In the genomic region with DNA sequence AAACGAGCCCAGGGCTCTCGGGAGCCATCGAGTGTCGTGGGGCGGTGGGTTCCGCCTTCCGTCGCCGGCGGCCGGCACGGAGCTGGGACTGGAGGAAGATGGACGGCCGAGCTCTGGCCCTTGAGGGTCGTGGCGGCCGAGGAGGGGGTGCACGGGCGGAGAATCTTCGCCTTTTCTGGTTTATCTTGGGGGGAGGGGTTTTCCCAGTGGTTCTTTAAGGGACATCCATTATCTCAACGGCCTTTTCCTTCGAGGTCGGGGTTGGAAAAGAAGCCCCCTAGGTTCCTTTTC, we compare ENCODE assay signal across 8 cellular contexts. TPM values are rescaled to one million over a fixed set of nuclear protein-coding genes. Genes with fewer than 3 reads are reported as not detected.
A peak's percentile ranks its signal among the peaks of the same experiment; 100 is the strongest.
DNase-seq lines count a peak whose midpoint lies in the region; ATAC-seq and TF ChIP-seq lines count a peak whose summit lies in the region.

No MANE protein-coding gene starts in this region.

- H3K36me3 ChIP-seq in BLaER1 treated with 17β-estradiol and CSF1 and Interleukin-3, amounts not matched to agents 10 nM and 100 nM = peaks cover 30 to 44% (median 40%) of the 10 kb centered on the region in 11 experiments
- H3K36me3 ChIP-seq in H7 (replicated peaks; ENCODE audit: control insufficient read depth, insufficient read depth, low read length) (peaks cover 11% of the 10 kb centered on the region), left ventricle myocardium inferior (peaks cover 40% of the 10 kb centered on the region)

- DNase-seq in H7 (no peak), activated B cell treated with CpG ODN at 0.5 μM for 24 hours (no peak), left ventricle myocardium inferior (no peak), epidermal melanocyte (ENCODE audit: insufficient read length, low spot score) (no peak), left colon (no peak), cortex of kidney (lab: John Stamatoyannopoulos, UW) (no peak)

- H3K27me3 Mint-ChIP-seq in activated B cell treated with CpG ODN at 0.5 μM for 24 hours = no peaks in the 10 kb centered on the region

- H3K27ac Mint-ChIP-seq in activated B cell treated with CpG ODN at 0.5 μM for 24 hours = peak overlapping the region; percentile 98

- peak overlapping the region; percentile 79 to 98 (median 90) for H3K4me3 ChIP-seq in BLaER1 treated with 17β-estradiol and CSF1 and Interleukin-3, amounts not matched to agents 10 nM and 100 nM
- peak overlapping the region; percentile 91 for H3K4me3 ChIP-seq in H7 (ENCODE audit: insufficient read depth, low read depth, low read length)
- H3K4me3 ChIP-seq in left ventricle myocardium inferior = peak overlapping the region; percentile 96
- peak overlapping the region; percentile 85 to 99 (median 96) for H3K4me3 ChIP-seq in skin epidermis

- H3K4me3 Mint-ChIP-seq in activated B cell treated with CpG ODN at 0.5 μM for 24 hours = peak overlapping the region; percentile 92

- peaks cover 8 to 11% (median 9%) of the 10 kb centered on the region in 10 experiments for H3K4me1 ChIP-seq in BLaER1 treated with 17β-estradiol and CSF1 and Interleukin-3, amounts not matched to agents 10 nM and 100 nM
- peaks cover 20% of the 10 kb centered on the region for H3K4me1 ChIP-seq in left ventricle myocardium inferior

- peak overlapping the region; percentile 93 to 99 (median 98) for H3K9ac ChIP-seq in BLaER1 treated with 17β-estradiol and CSF1 and Interleukin-3, amounts not matched to agents 10 nM and 100 nM

- no peak for TF ChIP-seq CTCF in activated B cell treated with CpG ODN at 0.5 μM for 24 hours (IDR thresholded peaks at IDR 0.05)
- no peak for TF ChIP-seq CTCF in left ventricle myocardium inferior (IDR thresholded peaks at IDR 0.05; ENCODE audit: borderline replicate concordance)

- H3K4me2 ChIP-seq in BLaER1 treated with 17β-estradiol and CSF1 and Interleukin-3, amounts not matched to agents 10 nM and 100 nM = peak overlapping the region; percentile 73 to 95 (median 87)

- peaks cover 0 to 14% (median 0%) of the 10 kb centered on the region in 11 experiments; a peak in 4 of 22 replicates for H3K9me3 ChIP-seq in BLaER1 treated with 17β-estradiol and CSF1 and Interleukin-3, amounts not matched to agents 10 nM and 100 nM (replicated peaks in 1 of 11)
- H3K9me3 ChIP-seq in left ventricle myocardium inferior (replicated peaks) = no peaks in the 10 kb centered on the region

- H3K27ac ChIP-seq in BLaER1 treated with 17β-estradiol and CSF1 and Interleukin-3, amounts not matched to agents 10 nM and 100 nM = peak overlapping the region; percentile 89 to 99 (median 98)
- peak overlapping the region; percentile 95 for H3K27ac ChIP-seq in left ventricle myocardium inferior (replicated peaks)
- H3K27ac ChIP-seq in skin epidermis = peak overlapping the region; percentile 75 to 99 (median 95)

- intact Hi-C loops in activated B cell treated with CpG ODN at 0.5 μM for 24 hours (cut with micrococcal nuclease) = loop anchor here (1.0 to 5.0 kb wide), 14 partner anchors 121 to 1426 kb away; a partner anchor contains a TSS
- intact Hi-C loops in left ventricle myocardium inferior (cut with micrococcal nuclease) = no loop called here
- intact Hi-C loops in left colon (cut with DNase I, micrococcal nuclease) = no loop called here

- POLR2A ChIA-PET in activated B cell treated with CpG ODN at 0.5 μM for 24 hours (lab: Charles Lee) = interaction anchor here (0.7 to 2.5 kb wide), 11 partner anchors 39 to 646 kb away, joined by 3 to 11 read pairs (median 4); a partner anchor contains a TSS

- ATAC-seq in activated B cell treated with CpG ODN at 0.5 μM for 24 hours (ENCODE audit: low read depth) = no peak
- no peak for ATAC-seq in left colon

- H3K9me3 Mint-ChIP-seq in activated B cell treated with CpG ODN at 0.5 μM for 24 hours = no peaks in the 10 kb centered on the region

- H3K36me3 Mint-ChIP-seq in activated B cell treated with CpG ODN at 0.5 μM for 24 hours (ENCODE audit: low read depth) = peaks cover 44% of the 10 kb centered on the region

- CTCF ChIA-PET in activated B cell treated with CpG ODN at 0.5 μM for 24 hours (lab: Charles Lee) = no interaction called here

- H3K4me1 Mint-ChIP-seq in activated B cell treated with CpG ODN at 0.5 μM for 24 hours = peaks cover 16% of the 10 kb centered on the region

- H4K20me1 ChIP-seq in BLaER1 treated with 17β-estradiol and CSF1 and Interleukin-3, amounts not matched to agents 10 nM and 100 nM = peaks cover 0 to 20% (median 7%) of the 10 kb centered on the region in 11 experiments; a peak in 9 of 22 replicates

- H3K27me3 ChIP-seq in BLaER1 treated with 17β-estradiol and CSF1 and Interleukin-3, amounts not matched to agents 10 nM and 100 nM = no peaks in the 10 kb centered on the region
- H3K27me3 ChIP-seq in H7 (ENCODE audit: control insufficient read depth, insufficient read depth, low read length) (no peaks in the 10 kb centered on the region), left ventricle myocardium inferior (ENCODE audit: low read depth) (no peaks in the 10 kb centered on the region)

RNA-seq across cellular contexts. Expression of a gene that starts 0.6 kb away (rescaled TPM):
- total RNA-seq in H7 (2014; rRNA removed; shearing (Covaris generic)) = 53.1 and 67.7 TPM in 2 replicates
- total RNA-seq in activated B cell treated with CpG ODN at 0.5 μM for 24 hours (88.2 and 98.8 TPM in 2 replicates), left ventricle myocardium inferior (27.5 TPM), left colon (10 to 100 TPM; 39.0 to 62.8 TPM)
